14 cellular contexts compared by ENCODE assay signal in genomic region chr3:58463942-58464271, GRCh38. TPM values are rescaled to one million over a fixed set of nuclear protein-coding genes. Genes with fewer than 3 reads are reported as not detected.
DNase-seq lines count a peak whose midpoint lies in the region; ATAC-seq, FAIRE-seq and TF ChIP-seq lines count a peak whose summit lies in the region.
"Had no signal": no experiment of that assay in that cellular context is flagged by ENCODE, and none has a peak within 500 bp of the region (broad histone marks: within the 10 kb centered on the region; RNA-seq: fewer than 3 reads in every experiment).

No MANE protein-coding gene starts in this region.

- no peak for DNase-seq in activated T-cell treated with anti-CD3 and anti-CD28 coated beads, Interleukin-2, amount 50 U/mL, for 4 hours
- no peak for DNase-seq in activated T-cell treated with anti-CD3 and anti-CD28 coated beads, Interleukin-2, amount 50 U/mL, for 1 hour
- DNase-seq in activated CD4-positive, alpha-beta memory T cell treated with anti-CD3 and anti-CD28 coated beads, Interleukin-2, amount 10 ng/mL, durations not matched to agents 7 days and 5 days: no peak
- no peak for DNase-seq in HepG2 (ENCODE audit: low spot score)
- DNase-seq in NK-92 treated with Interleukin-12 subunit alpha and Interleukin-12 subunit beta, amount 100 ng/mL, for 24 hours (lab: John Stamatoyannopoulos, UW): no peak
- DNase-seq: NCI-H2107 had no signal

- no peak for TF ChIP-seq RAD21 in HepG2 (CRISPR knock-in tag; IDR thresholded peaks at IDR 0.05)

- TF ChIP-seq POLR2A in HepG2 (IDR thresholded peaks at IDR 0.05; ENCODE audit: insufficient read depth in 1 of 2, low read depth in 2 of 2, low read length in 2 of 2): no peak

- no TSS peak for BruUV-seq in HepG2 (replicated peaks; lab: Mats Ljungman, UMichigan)

- no peak for TF ChIP-seq EP300 in HepG2 (IDR thresholded peaks at IDR 0.05; ENCODE audit: low read depth in 2 of 2, low read length in 2 of 2)
- TF ChIP-seq EP300 in HepG2 (CRISPR knock-in tag; IDR thresholded peaks at IDR 0.05; ENCODE audit: borderline replicate concordance): no peak

- no peaks in the 10 kb centered on the region for H3K36me3 Mint-ChIP-seq in activated T-cell treated with anti-CD3 and anti-CD28 coated beads, Interleukin-2, amount 50 U/mL, for 4 hours (ENCODE audit: insufficient read depth)
- no peaks in the 10 kb centered on the region for H3K36me3 Mint-ChIP-seq in activated CD4-positive, alpha-beta memory T cell treated with anti-CD3 and anti-CD28 coated beads, Interleukin-2, amount 10 ng/mL, durations not matched to agents 7 days and 5 days (ENCODE audit: low read depth)
- H3K36me3 Mint-ChIP-seq: WTC11 had no signal

- H3K9ac ChIP-seq in HepG2 (ENCODE audit: insufficient read depth, low read depth, low read length) (no peak overlapping the region), subcutaneous abdominal adipose tissue (ENCODE audit: low read length in 5 of 5) (no peak overlapping the region)

- peak overlapping the region; percentile 40 for H3K27ac Mint-ChIP-seq in activated CD4-positive, alpha-beta memory T cell treated with anti-CD3 and anti-CD28 coated beads, Interleukin-2, amount 10 ng/mL, durations not matched to agents 7 days and 5 days

- no peak overlapping the region for H2AFZ ChIP-seq in HepG2 (ENCODE audit: low read length)

- no peaks in the 10 kb centered on the region for H3K27me3 ChIP-seq in HepG2 (ENCODE audit: control insufficient read depth in 1 of 2, insufficient read depth in 2 of 2, low read length in 2 of 2)
- H3K27me3 ChIP-seq in subcutaneous abdominal adipose tissue (ENCODE audit: control insufficient read depth in 5 of 5, insufficient read depth in 4 of 5, low read length in 5 of 5): no peaks in the 10 kb centered on the region
- H3K27me3 ChIP-seq: adrenal gland, ovary, upper lobe of right lung had no signal

- TF ChIP-seq CTCF in HepG2 (CRISPR knock-in tag; IDR thresholded peaks at IDR 0.05): no peak

- FAIRE-seq in HepG2 (lab: Jason Lieb, UNC): no peak

- WGBS in HepG2 (ENCODE audit: low lambda C conversion rate): 15% methylated on average over 5 of the region's 5 CpGs

- no peaks in the 10 kb centered on the region for H3K9me3 Mint-ChIP-seq in activated T-cell treated with anti-CD3 and anti-CD28 coated beads, Interleukin-2, amount 50 U/mL, for 4 hours
- H3K9me3 Mint-ChIP-seq in activated CD4-positive, alpha-beta memory T cell treated with anti-CD3 and anti-CD28 coated beads, Interleukin-2, amount 10 ng/mL, durations not matched to agents 7 days and 5 days: no peaks in the 10 kb centered on the region
- H3K9me3 Mint-ChIP-seq: WTC11 had no signal

- H3K36me3 ChIP-seq in HepG2 (replicated peaks in 1 of 2; ENCODE audit: control insufficient read depth in 1 of 2, insufficient read depth in 2 of 2, low read length in 2 of 2): no peaks in the 10 kb centered on the region
- no peaks in the 10 kb centered on the region for H3K36me3 ChIP-seq in subcutaneous abdominal adipose tissue (ENCODE audit: control insufficient read depth in 5 of 5, insufficient read depth in 5 of 5, low read length in 5 of 5)
- H3K36me3 ChIP-seq: adrenal gland, ovary, upper lobe of right lung had no signal

- H3K4me2 ChIP-seq in HepG2 (ENCODE audit: low read depth, low read length): peak overlapping the region; percentile 87

- CTCF ChIA-PET in activated CD4-positive, alpha-beta memory T cell treated with anti-CD3 and anti-CD28 coated beads, Interleukin-2, amount 10 ng/mL, durations not matched to agents 7 days and 5 days (lab: Charles Lee): interaction anchor here (0.9 to 3.1 kb wide), 11 partner anchors 9 to 157 kb away, joined by 3 to 34 read pairs (median 5); partner anchors contain the start of genes HTD2, KCTD6, PDHB and RPP14
- CTCF ChIA-PET in HepG2 (lab: Yijun Ruan, JAX; ENCODE audit: low intra/inter-chr PET ratio, low total read pairs): interaction anchor here (1.0 to 1.9 kb wide), 3 partner anchors 28 to 69 kb away, joined by 3 to 12 read pairs (median 8); partner anchors contain the start of gene KCTD6

- peaks cover 9% of the 10 kb centered on the region for H3K4me1 Mint-ChIP-seq in activated T-cell treated with anti-CD3 and anti-CD28 coated beads, Interleukin-2, amount 50 U/mL, for 4 hours (ENCODE audit: low read depth)
- H3K4me1 Mint-ChIP-seq in activated CD4-positive, alpha-beta memory T cell treated with anti-CD3 and anti-CD28 coated beads, Interleukin-2, amount 10 ng/mL, durations not matched to agents 7 days and 5 days: peaks cover 23% of the 10 kb centered on the region

- H3K9me3 ChIP-seq in HepG2 (ENCODE audit: low read length) (no peaks in the 10 kb centered on the region), subcutaneous abdominal adipose tissue (ENCODE audit: control insufficient read depth in 5 of 5, low read length in 5 of 5) (no peaks in the 10 kb centered on the region)
- H3K9me3 ChIP-seq: adrenal gland, ovary, upper lobe of right lung had no signal

- H3K4me1 ChIP-seq in HepG2 (ENCODE audit: insufficient read depth, low read length): peaks cover 29% of the 10 kb centered on the region
- H3K4me1 ChIP-seq in subcutaneous abdominal adipose tissue (ENCODE audit: control insufficient read depth in 5 of 5, insufficient read depth in 5 of 5, low read length in 5 of 5): peaks cover 0 to 14% (median 12%) of the 10 kb centered on the region in 5 donors
- H3K4me1 ChIP-seq: adrenal gland had no signal

- intact Hi-C loops in HepG2 (cut with micrococcal nuclease; ENCODE audit: unreplicated experiment): loop anchor here (1.0 to 2.0 kb wide), 4 partner anchors 12 to 69 kb away; no protein-coding TSS in a partner anchor

- no peaks in the 10 kb centered on the region for H3K27me3 Mint-ChIP-seq in activated T-cell treated with anti-CD3 and anti-CD28 coated beads, Interleukin-2, amount 50 U/mL, for 4 hours (ENCODE audit: low read depth)
- H3K27me3 Mint-ChIP-seq in activated CD4-positive, alpha-beta memory T cell treated with anti-CD3 and anti-CD28 coated beads, Interleukin-2, amount 10 ng/mL, durations not matched to agents 7 days and 5 days: no peaks in the 10 kb centered on the region

- POLR2A ChIA-PET in activated CD4-positive, alpha-beta memory T cell treated with anti-CD3 and anti-CD28 coated beads, Interleukin-2, amount 10 ng/mL, durations not matched to agents 7 days and 5 days (lab: Charles Lee): interaction anchor here (1.1 to 1.3 kb wide), 3 partner anchors 8 to 29 kb away, joined by 3 to 8 read pairs (median 3); partner anchors contain the start of gene KCTD6
- POLR2A ChIA-PET in HepG2 (lab: Yijun Ruan, JAX): interaction anchor here (0.8 to 1.2 kb wide), 3 partner anchors 11 to 73 kb away, joined by 3 to 5 read pairs (median 4); partner anchors contain the start of gene ACOX2

- peak overlapping the region; percentile 16 for H3K4me3 Mint-ChIP-seq in activated T-cell treated with anti-CD3 and anti-CD28 coated beads, Interleukin-2, amount 50 U/mL, for 4 hours
- no peak overlapping the region for H3K4me3 Mint-ChIP-seq in activated CD4-positive, alpha-beta memory T cell treated with anti-CD3 and anti-CD28 coated beads, Interleukin-2, amount 10 ng/mL, durations not matched to agents 7 days and 5 days

- in situ Hi-C loops in HepG2 (cut with HindIII; ENCODE audit: extremely low pct_ligation_motif_present, low pct_unique_long_range_greater_than_20kb): no loop called here

- H4K20me1 ChIP-seq in HepG2 (ENCODE audit: insufficient read depth, low read length): no peaks in the 10 kb centered on the region

- H3K27ac ChIP-seq in HepG2 (ENCODE audit: extremely low read length, insufficient read depth, low read length) (no peak overlapping the region), subcutaneous abdominal adipose tissue (ENCODE audit: low read depth, low read length) (no peak overlapping the region)
- H3K27ac ChIP-seq: adrenal gland, epithelial cell of prostate, ovary, upper lobe of right lung had no signal

- peak overlapping the region in 1 of 3 experiments; percentile 54; a peak in 3 of 6 replicates for H3K4me3 ChIP-seq in HepG2 (replicated peaks in 1 of 3; ENCODE audit: insufficient read depth in 1 of 3, low read depth in 2 of 3, low read length in 3 of 3)
- H3K4me3 ChIP-seq in subcutaneous abdominal adipose tissue (ENCODE audit: low read depth in 1 of 5, low read length in 5 of 5): peak overlapping the region in 3 of 5 donors; percentile 34 to 64 (median 58)

- H3K79me2 ChIP-seq in HepG2 (ENCODE audit: insufficient read depth, low read length): no peaks in the 10 kb centered on the region

- no peak for ATAC-seq in activated T-cell treated with anti-CD3 and anti-CD28 coated beads, Interleukin-2, amount 50 U/mL, for 4 hours
- ATAC-seq in HepG2 (peak; percentile 35; the same call in 2 of the 3 replicates), HG02571 (IDR thresholded peaks at IDR 0.05; ENCODE audit: unreplicated experiment) (no peak), GM18907 (IDR thresholded peaks at IDR 0.05; ENCODE audit: unreplicated experiment) (no peak)

RNA-seq across cellular contexts. Expression of gene KCTD6, which starts 28.0 kb away (rescaled TPM):
- total RNA-seq in activated T-cell treated with anti-CD3 and anti-CD28 coated beads, Interleukin-2, amount 50 U/mL, for 4 hours: 1 to 10 TPM; 7.8 to 9.6 (median 8.3) TPM
- total RNA-seq in activated CD4-positive, alpha-beta memory T cell treated with anti-CD3 and anti-CD28 coated beads, Interleukin-2, amount 10 ng/mL, durations not matched to agents 7 days and 5 days: 10 to 100 TPM in 1 of 2 experiments, 1 to 10 TPM in 1; 9.4 to 12.4 TPM
- 14.0 and 14.2 TPM in 2 replicates for total RNA-seq in HepG2 (2016; rRNA removed; fragmentation: Illumina TruSeq; extraction: Trizol)
- 9.3 and 12.2 TPM in 2 replicates for total RNA-seq in HepG2 (2016; cell fraction: cytosol; rRNA removed; fragmentation: Illumina TruSeq; extraction: Trizol; ENCODE audit: low read depth)
- total RNA-seq in HepG2 (2016; cell fraction: insoluble cytoplasmic fraction; rRNA removed; fragmentation: Illumina TruSeq; extraction: Trizol): 13.2 and 17.0 TPM in 2 replicates
- 20.0 and 22.1 TPM in 2 replicates for total RNA-seq in HepG2 (2016; cell fraction: membrane; rRNA removed; fragmentation: Illumina TruSeq; extraction: Trizol)
- 12.3 and 13.2 TPM in 2 replicates for total RNA-seq in HepG2 (2016; cell fraction: nucleus; rRNA removed; fragmentation: Illumina TruSeq; extraction: Trizol)
- polyA plus RNA-seq in HepG2 (2011; rRNA removed): 12.0 and 13.4 TPM in 2 replicates
- polyA plus RNA-seq in HepG2 (2011; cell fraction: cytosol; rRNA removed): 6.5 and 11.1 TPM in 2 replicates
- polyA plus RNA-seq in HepG2 (2011; cell fraction: nucleus; rRNA removed): 7.0 and 14.1 TPM in 2 replicates
- 10.7 and 12.1 TPM in 2 replicates for polyA plus RNA-seq in HepG2 (2012)
- polyA plus RNA-seq in HepG2 (2016; cell fraction: cytosol; fragmentation: Illumina TruSeq; extraction: Trizol; ENCODE audit: low read depth): 10.5 and 12.2 TPM in 2 replicates
- 19.5 and 23.9 TPM in 2 replicates for polyA plus RNA-seq in HepG2 (2016; cell fraction: insoluble cytoplasmic fraction; fragmentation: Illumina TruSeq; extraction: Trizol; ENCODE audit: low read depth)
- polyA plus RNA-seq in HepG2 (2016; cell fraction: membrane; fragmentation: Illumina TruSeq; extraction: Trizol; ENCODE audit: low read depth): 17.5 and 18.4 TPM in 2 replicates
- 23.8 and 26.9 TPM in 2 replicates for polyA plus RNA-seq in HepG2 (2016; cell fraction: nucleus; fragmentation: Illumina TruSeq; extraction: Trizol; ENCODE audit: insufficient read depth, low read depth)
- 3.9 and 8.0 TPM in 2 replicates for polyA minus RNA-seq in HepG2 (2011; rRNA and poly(A)+ RNA removed; ENCODE audit: low replicate concordance)
- polyA minus RNA-seq in HepG2 (2011; cell fraction: cytosol; rRNA and poly(A)+ RNA removed): 4.9 and 5.9 TPM in 2 replicates
- polyA minus RNA-seq in HepG2 (2011; cell fraction: nucleus; rRNA and poly(A)+ RNA removed): 7.3 and 17.8 TPM in 2 replicates

RNA-seq across cellular contexts. Expression of gene PDHB, which starts 30.3 kb away (rescaled TPM):
- 10 to 100 TPM; 54.8 to 62.3 (median 55.6) TPM for total RNA-seq in activated T-cell treated with anti-CD3 and anti-CD28 coated beads, Interleukin-2, amount 50 U/mL, for 4 hours
- 10 to 100 TPM; 55.5 to 58.9 TPM for total RNA-seq in activated CD4-positive, alpha-beta memory T cell treated with anti-CD3 and anti-CD28 coated beads, Interleukin-2, amount 10 ng/mL, durations not matched to agents 7 days and 5 days
- 153 and 229 TPM in 2 replicates for total RNA-seq in HepG2 (2016; rRNA removed; fragmentation: Illumina TruSeq; extraction: Trizol)
- 14.8 and 15.6 TPM in 2 replicates for total RNA-seq in HepG2 (2016; cell fraction: cytosol; rRNA removed; fragmentation: Illumina TruSeq; extraction: Trizol; ENCODE audit: low read depth)
- 155 and 245 TPM in 2 replicates for total RNA-seq in HepG2 (2016; cell fraction: insoluble cytoplasmic fraction; rRNA removed; fragmentation: Illumina TruSeq; extraction: Trizol)
- 30.6 and 31.8 TPM in 2 replicates for total RNA-seq in HepG2 (2016; cell fraction: membrane; rRNA removed; fragmentation: Illumina TruSeq; extraction: Trizol)
- total RNA-seq in HepG2 (2016; cell fraction: nucleus; rRNA removed; fragmentation: Illumina TruSeq; extraction: Trizol): 63.1 and 66.4 TPM in 2 replicates
- 97.1 and 108 TPM in 2 replicates for polyA plus RNA-seq in HepG2 (2011; rRNA removed)
- 68.4 and 102 TPM in 2 replicates for polyA plus RNA-seq in HepG2 (2011; cell fraction: cytosol; rRNA removed)
- 28.4 and 37.7 TPM in 2 replicates for polyA plus RNA-seq in HepG2 (2011; cell fraction: nucleus; rRNA removed)
- polyA plus RNA-seq in HepG2 (2012): 113 and 146 TPM in 2 replicates
- 11.6 and 12.1 TPM in 2 replicates for polyA plus RNA-seq in HepG2 (2016; cell fraction: cytosol; fragmentation: Illumina TruSeq; extraction: Trizol; ENCODE audit: low read depth)
- polyA plus RNA-seq in HepG2 (2016; cell fraction: insoluble cytoplasmic fraction; fragmentation: Illumina TruSeq; extraction: Trizol; ENCODE audit: low read depth): 209 and 226 TPM in 2 replicates
- 23.0 and 24.8 TPM in 2 replicates for polyA plus RNA-seq in HepG2 (2016; cell fraction: membrane; fragmentation: Illumina TruSeq; extraction: Trizol; ENCODE audit: low read depth)
- polyA plus RNA-seq in HepG2 (2016; cell fraction: nucleus; fragmentation: Illumina TruSeq; extraction: Trizol; ENCODE audit: insufficient read depth, low read depth): 66.3 and 77.5 TPM in 2 replicates
- polyA minus RNA-seq in HepG2 (2011; rRNA and poly(A)+ RNA removed; ENCODE audit: low replicate concordance): 76.8 and 97.2 TPM in 2 replicates
- polyA minus RNA-seq in HepG2 (2011; cell fraction: cytosol; rRNA and poly(A)+ RNA removed): 47.7 and 50.9 TPM in 2 replicates
- polyA minus RNA-seq in HepG2 (2011; cell fraction: nucleus; rRNA and poly(A)+ RNA removed): 91.3 and 98.1 TPM in 2 replicates
